21 cellular contexts compared by ENCODE assay signal in genomic region chrX:69357293-69357692, GRCh38.
"Had no signal": no experiment of that assay in that cellular context is flagged by ENCODE, and none has a peak within 500 bp of the region (broad histone marks: within the 10 kb centered on the region; RNA-seq: fewer than 3 reads in every experiment).

No MANE protein-coding gene starts in this region.

- H3K4me2 ChIP-seq: hepatocyte had no signal

- H3K27ac ChIP-seq: esophagus muscularis mucosa, left lung, pancreas, right lobe of liver, skin epidermis, tibial artery had no signal

- H3K79me2 ChIP-seq: hepatocyte had no signal

- H3K27me3 ChIP-seq: esophagus muscularis mucosa, hepatocyte, left lung, pancreas, right lobe of liver, tibial artery had no signal

- H3K27me3 Mint-ChIP-seq: activated CD4-positive, alpha-beta memory T cell treated with anti-CD3 and anti-CD28 coated beads, Interleukin-2, amount 10 ng/mL, durations not matched to agents 7 days and 5 days; activated CD4-positive, alpha-beta T cell treated with anti-CD3 and anti-CD28 coated beads, Interleukin-2, amount 10 ng/mL, durations not matched to agents 24 days and 14 days; activated naive CD8-positive, alpha-beta T cell treated with anti-CD3 and anti-CD28 coated beads, Interleukin-2, amount 10 ng/mL, durations not matched to agents 7 days and 5 days; natural killer cell treated with Interleukin-12 subunit alpha and Interleukin-12 subunit beta and Interleukin-15 and Interleukin-18, amount 100 ng/mL, for 72 hours; stimulated activated naive CD8-positive, alpha-beta T cell treated with anti-CD3 and anti-CD28 coated beads, Interleukin-15, amount 100 ng/mL, for 72 hours had no signal

- H3K36me3 ChIP-seq: esophagus muscularis mucosa, left lung, pancreas, right lobe of liver, tibial artery had no signal

- H3K4me1 ChIP-seq: esophagus muscularis mucosa, left lung, pancreas, right lobe of liver had no signal

- H3K4me3 ChIP-seq: esophagus muscularis mucosa, hepatocyte, left lung, pancreas, right lobe of liver, skin epidermis, tibial artery had no signal

- H3K4me3 Mint-ChIP-seq: activated CD4-positive, alpha-beta memory T cell treated with anti-CD3 and anti-CD28 coated beads, Interleukin-2, amount 10 ng/mL, durations not matched to agents 7 days and 5 days; activated CD4-positive, alpha-beta T cell treated with anti-CD3 and anti-CD28 coated beads, Interleukin-2, amount 10 ng/mL, durations not matched to agents 24 days and 14 days; activated naive CD4-positive, alpha-beta T cell treated with anti-CD3 and anti-CD28 coated beads for 36 hours; activated naive CD8-positive, alpha-beta T cell treated with anti-CD3 and anti-CD28 coated beads, Interleukin-2, amount 10 ng/mL, durations not matched to agents 7 days and 5 days; activated T-cell treated with anti-CD3 and anti-CD28 coated beads, Interleukin-2, amount 50 U/mL, for 72 hours; natural killer cell treated with Interleukin-12 subunit alpha and Interleukin-12 subunit beta and Interleukin-15 and Interleukin-18, amount 100 ng/mL, for 72 hours; stimulated activated naive CD8-positive, alpha-beta T cell treated with anti-CD3 and anti-CD28 coated beads, Interleukin-15, amount 100 ng/mL, for 72 hours had no signal

- H3K4me1 Mint-ChIP-seq: activated CD4-positive, alpha-beta memory T cell treated with anti-CD3 and anti-CD28 coated beads, Interleukin-2, amount 10 ng/mL, durations not matched to agents 7 days and 5 days; activated CD4-positive, alpha-beta T cell treated with anti-CD3 and anti-CD28 coated beads, Interleukin-2, amount 10 ng/mL, durations not matched to agents 24 days and 14 days; activated naive CD8-positive, alpha-beta T cell treated with anti-CD3 and anti-CD28 coated beads, Interleukin-2, amount 10 ng/mL, durations not matched to agents 7 days and 5 days; stimulated activated naive CD8-positive, alpha-beta T cell treated with anti-CD3 and anti-CD28 coated beads, Interleukin-15, amount 100 ng/mL, for 72 hours had no signal

- H3K9me3 ChIP-seq: left lung, pancreas, right lobe of liver had no signal

- H3K9me3 Mint-ChIP-seq: activated naive CD8-positive, alpha-beta T cell treated with anti-CD3 and anti-CD28 coated beads, Interleukin-2, amount 10 ng/mL, durations not matched to agents 7 days and 5 days had no signal

- H3K27ac Mint-ChIP-seq: activated CD4-positive, alpha-beta memory T cell treated with anti-CD3 and anti-CD28 coated beads, Interleukin-2, amount 10 ng/mL, durations not matched to agents 7 days and 5 days; activated CD4-positive, alpha-beta T cell treated with anti-CD3 and anti-CD28 coated beads, Interleukin-2, amount 10 ng/mL, durations not matched to agents 24 days and 14 days; activated naive CD4-positive, alpha-beta T cell treated with anti-CD3 and anti-CD28 coated beads for 36 hours; activated naive CD8-positive, alpha-beta T cell treated with anti-CD3 and anti-CD28 coated beads, Interleukin-2, amount 10 ng/mL, durations not matched to agents 7 days and 5 days; activated T-cell treated with anti-CD3 and anti-CD28 coated beads, Interleukin-2, amount 50 U/mL, for 72 hours; natural killer cell treated with Interleukin-12 subunit alpha and Interleukin-12 subunit beta and Interleukin-15 and Interleukin-18, amount 100 ng/mL, for 72 hours; stimulated activated naive CD8-positive, alpha-beta T cell treated with anti-CD3 and anti-CD28 coated beads, Interleukin-15, amount 100 ng/mL, for 72 hours had no signal

- H3K36me3 Mint-ChIP-seq: activated naive CD8-positive, alpha-beta T cell treated with anti-CD3 and anti-CD28 coated beads, Interleukin-2, amount 10 ng/mL, durations not matched to agents 7 days and 5 days; natural killer cell treated with Interleukin-12 subunit alpha and Interleukin-12 subunit beta and Interleukin-15 and Interleukin-18, amount 100 ng/mL, for 72 hours had no signal

- H2AFZ ChIP-seq: hepatocyte had no signal

- DNase-seq: activated CD4-positive, alpha-beta memory T cell treated with anti-CD3 and anti-CD28 coated beads, Interleukin-2, amount 10 ng/mL, durations not matched to agents 7 days and 5 days; activated CD4-positive, alpha-beta T cell treated with anti-CD3 and anti-CD28 coated beads, Interleukin-2, amount 10 ng/mL, durations not matched to agents 24 days and 14 days; activated effector memory CD4-positive, alpha-beta T cell treated with Interleukin-2 at 50 U/mL for 16 hours; activated naive CD4-positive, alpha-beta T cell treated with anti-CD3 and anti-CD28 coated beads for 36 hours; activated naive CD8-positive, alpha-beta T cell treated with anti-CD3 and anti-CD28 coated beads, Interleukin-2, amount 10 ng/mL, durations not matched to agents 7 days and 5 days; activated T-cell treated with anti-CD3 and anti-CD28 coated beads, Interleukin-2, amount 50 U/mL, for 72 hours; caudate nucleus; effector memory CD4-positive, alpha-beta T cell; glutamatergic neuron; kidney glomerular epithelial cell; left lung; midbrain; pancreas; right lobe of liver; stimulated activated CD4-positive, alpha-beta T cell treated with anti-CD3 and anti-CD28 coated beads, Interleukin-1b, Interleukin-23, amount 100 ng/mL, for 48 hours; stimulated activated naive CD8-positive, alpha-beta T cell treated with anti-CD3 and anti-CD28 coated beads, Interleukin-15, amount 100 ng/mL, for 72 hours; tibial artery had no signal
